Comparison of ENCODE assay signal across 1 cellular context in the genomic region with DNA sequence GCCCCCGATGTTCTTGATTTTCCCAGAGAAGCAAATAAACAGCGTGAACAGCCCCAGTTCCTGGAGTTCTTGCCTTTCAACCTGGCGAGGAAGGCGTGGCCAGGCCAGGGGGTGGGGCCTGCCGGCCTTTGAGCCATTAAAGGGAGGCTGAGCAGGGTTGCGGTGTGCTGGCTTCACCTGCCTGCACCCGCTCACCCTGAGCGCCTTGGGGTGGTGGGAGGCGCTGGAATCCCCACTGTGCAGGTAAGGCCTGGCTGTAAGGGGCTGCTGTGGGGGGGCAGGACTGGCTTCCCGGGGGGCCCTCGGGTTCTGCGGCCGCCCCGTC.
TF ChIP-seq lines count a peak whose summit lies in the region.

No MANE protein-coding gene starts in this region.

TF ChIP-seq in GM23338, 12 proteins besides CTCF, POLR2A, EP300 and RAD21 (continued from another document):
- TF ChIP-seq, protein P1, sequence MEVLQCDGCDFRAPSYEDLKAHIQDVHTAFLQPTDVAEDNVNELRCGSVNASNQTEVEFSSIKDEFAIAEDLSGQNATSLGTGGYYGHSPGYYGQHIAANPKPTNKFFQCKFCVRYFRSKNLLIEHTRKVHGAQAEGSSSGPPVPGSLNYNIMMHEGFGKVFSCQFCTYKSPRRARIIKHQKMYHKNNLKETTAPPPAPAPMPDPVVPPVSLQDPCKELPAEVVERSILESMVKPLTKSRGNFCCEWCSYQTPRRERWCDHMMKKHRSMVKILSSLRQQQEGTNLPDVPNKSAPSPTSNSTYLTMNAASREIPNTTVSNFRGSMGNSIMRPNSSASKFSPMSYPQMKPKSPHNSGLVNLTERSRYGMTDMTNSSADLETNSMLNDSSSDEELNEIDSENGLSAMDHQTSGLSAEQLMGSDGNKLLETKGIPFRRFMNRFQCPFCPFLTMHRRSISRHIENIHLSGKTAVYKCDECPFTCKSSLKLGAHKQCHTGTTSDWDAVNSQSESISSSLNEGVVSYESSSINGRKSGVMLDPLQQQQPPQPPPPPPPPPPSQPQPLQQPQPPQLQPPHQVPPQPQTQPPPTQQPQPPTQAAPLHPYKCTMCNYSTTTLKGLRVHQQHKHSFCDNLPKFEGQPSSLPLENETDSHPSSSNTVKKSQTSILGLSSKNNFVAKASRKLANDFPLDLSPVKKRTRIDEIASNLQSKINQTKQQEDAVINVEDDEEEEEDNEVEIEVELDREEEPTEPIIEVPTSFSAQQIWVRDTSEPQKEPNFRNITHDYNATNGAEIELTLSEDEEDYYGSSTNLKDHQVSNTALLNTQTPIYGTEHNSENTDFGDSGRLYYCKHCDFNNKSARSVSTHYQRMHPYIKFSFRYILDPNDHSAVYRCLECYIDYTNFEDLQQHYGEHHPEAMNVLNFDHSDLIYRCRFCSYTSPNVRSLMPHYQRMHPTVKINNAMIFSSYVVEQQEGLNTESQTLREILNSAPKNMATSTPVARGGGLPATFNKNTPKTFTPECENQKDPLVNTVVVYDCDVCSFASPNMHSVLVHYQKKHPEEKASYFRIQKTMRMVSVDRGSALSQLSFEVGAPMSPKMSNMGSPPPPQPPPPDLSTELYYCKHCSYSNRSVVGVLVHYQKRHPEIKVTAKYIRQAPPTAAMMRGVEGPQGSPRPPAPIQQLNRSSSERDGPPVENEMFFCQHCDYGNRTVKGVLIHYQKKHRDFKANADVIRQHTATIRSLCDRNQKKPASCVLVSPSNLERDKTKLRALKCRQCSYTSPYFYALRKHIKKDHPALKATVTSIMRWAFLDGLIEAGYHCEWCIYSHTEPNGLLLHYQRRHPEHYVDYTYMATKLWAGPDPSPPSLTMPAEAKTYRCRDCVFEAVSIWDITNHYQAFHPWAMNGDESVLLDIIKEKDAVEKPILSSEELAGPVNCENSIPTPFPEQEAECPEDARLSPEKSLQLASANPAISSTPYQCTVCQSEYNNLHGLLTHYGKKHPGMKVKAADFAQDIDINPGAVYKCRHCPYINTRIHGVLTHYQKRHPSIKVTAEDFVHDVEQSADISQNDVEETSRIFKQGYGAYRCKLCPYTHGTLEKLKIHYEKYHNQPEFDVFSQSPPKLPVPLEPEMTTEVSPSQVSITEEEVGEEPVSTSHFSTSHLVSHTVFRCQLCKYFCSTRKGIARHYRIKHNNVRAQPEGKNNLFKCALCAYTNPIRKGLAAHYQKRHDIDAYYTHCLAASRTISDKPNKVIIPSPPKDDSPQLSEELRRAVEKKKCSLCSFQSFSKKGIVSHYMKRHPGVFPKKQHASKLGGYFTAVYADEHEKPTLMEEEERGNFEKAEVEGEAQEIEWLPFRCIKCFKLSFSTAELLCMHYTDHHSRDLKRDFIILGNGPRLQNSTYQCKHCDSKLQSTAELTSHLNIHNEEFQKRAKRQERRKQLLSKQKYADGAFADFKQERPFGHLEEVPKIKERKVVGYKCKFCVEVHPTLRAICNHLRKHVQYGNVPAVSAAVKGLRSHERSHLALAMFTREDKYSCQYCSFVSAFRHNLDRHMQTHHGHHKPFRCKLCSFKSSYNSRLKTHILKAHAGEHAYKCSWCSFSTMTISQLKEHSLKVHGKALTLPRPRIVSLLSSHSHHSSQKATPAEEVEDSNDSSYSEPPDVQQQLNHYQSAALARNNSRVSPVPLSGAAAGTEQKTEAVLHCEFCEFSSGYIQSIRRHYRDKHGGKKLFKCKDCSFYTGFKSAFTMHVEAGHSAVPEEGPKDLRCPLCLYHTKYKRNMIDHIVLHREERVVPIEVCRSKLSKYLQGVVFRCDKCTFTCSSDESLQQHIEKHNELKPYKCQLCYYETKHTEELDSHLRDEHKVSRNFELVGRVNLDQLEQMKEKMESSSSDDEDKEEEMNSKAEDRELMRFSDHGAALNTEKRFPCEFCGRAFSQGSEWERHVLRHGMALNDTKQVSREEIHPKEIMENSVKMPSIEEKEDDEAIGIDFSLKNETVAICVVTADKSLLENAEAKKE (CRISPR knock-in tag; IDR thresholded peaks at IDR 0.05), result no peak
- TF ChIP-seq NANOG (IDR thresholded peaks at IDR 0.05; ENCODE audit: borderline replicate concordance), result no peak
- no peak for TF ChIP-seq ZNF114 (CRISPR knock-in tag; IDR thresholded peaks at IDR 0.05)
- TF ChIP-seq EZH2 (IDR thresholded peaks at IDR 0.05; ENCODE audit: low read depth, unreplicated experiment), result no peak
- TF ChIP-seq POLR2AphosphoS5 (IDR thresholded peaks at IDR 0.05; ENCODE audit: low read depth), result no peak
- TF ChIP-seq, protein P2, sequence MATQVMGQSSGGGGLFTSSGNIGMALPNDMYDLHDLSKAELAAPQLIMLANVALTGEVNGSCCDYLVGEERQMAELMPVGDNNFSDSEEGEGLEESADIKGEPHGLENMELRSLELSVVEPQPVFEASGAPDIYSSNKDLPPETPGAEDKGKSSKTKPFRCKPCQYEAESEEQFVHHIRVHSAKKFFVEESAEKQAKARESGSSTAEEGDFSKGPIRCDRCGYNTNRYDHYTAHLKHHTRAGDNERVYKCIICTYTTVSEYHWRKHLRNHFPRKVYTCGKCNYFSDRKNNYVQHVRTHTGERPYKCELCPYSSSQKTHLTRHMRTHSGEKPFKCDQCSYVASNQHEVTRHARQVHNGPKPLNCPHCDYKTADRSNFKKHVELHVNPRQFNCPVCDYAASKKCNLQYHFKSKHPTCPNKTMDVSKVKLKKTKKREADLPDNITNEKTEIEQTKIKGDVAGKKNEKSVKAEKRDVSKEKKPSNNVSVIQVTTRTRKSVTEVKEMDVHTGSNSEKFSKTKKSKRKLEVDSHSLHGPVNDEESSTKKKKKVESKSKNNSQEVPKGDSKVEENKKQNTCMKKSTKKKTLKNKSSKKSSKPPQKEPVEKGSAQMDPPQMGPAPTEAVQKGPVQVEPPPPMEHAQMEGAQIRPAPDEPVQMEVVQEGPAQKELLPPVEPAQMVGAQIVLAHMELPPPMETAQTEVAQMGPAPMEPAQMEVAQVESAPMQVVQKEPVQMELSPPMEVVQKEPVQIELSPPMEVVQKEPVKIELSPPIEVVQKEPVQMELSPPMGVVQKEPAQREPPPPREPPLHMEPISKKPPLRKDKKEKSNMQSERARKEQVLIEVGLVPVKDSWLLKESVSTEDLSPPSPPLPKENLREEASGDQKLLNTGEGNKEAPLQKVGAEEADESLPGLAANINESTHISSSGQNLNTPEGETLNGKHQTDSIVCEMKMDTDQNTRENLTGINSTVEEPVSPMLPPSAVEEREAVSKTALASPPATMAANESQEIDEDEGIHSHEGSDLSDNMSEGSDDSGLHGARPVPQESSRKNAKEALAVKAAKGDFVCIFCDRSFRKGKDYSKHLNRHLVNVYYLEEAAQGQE (IDR thresholded peaks at IDR 0.05; ENCODE audit: unreplicated experiment), result no peak
- TF ChIP-seq CREB1 (CRISPR knock-in tag; IDR thresholded peaks at IDR 0.05; ENCODE audit: low read depth), result no peak
- TF ChIP-seq ZNF331 (CRISPR knock-in tag; IDR thresholded peaks at IDR 0.05; ENCODE audit: low read depth), result no peak
- TF ChIP-seq STAT1 (IDR thresholded peaks at IDR 0.05; ENCODE audit: unreplicated experiment), result no peak
- TF ChIP-seq JUNB (IDR thresholded peaks at IDR 0.05; ENCODE audit: unreplicated experiment), result no peak
- TF ChIP-seq EZH2phosphoT487 (IDR thresholded peaks at IDR 0.05; ENCODE audit: unreplicated experiment), result no peak
TF ChIP-seq in GM23338: peak in this region for 0.
